Comparison of ENCODE assay signal across 14 cellular contexts in genomic region chr5:172334196-172334595, GRCh38. TPM values are rescaled to one million over a fixed set of nuclear protein-coding genes. Genes with fewer than 3 reads are reported as not detected.
A peak's percentile ranks its signal among the peaks of the same experiment; 100 is the strongest.
DNase-seq lines count a peak whose midpoint lies in the region; ATAC-seq and TF ChIP-seq lines count a peak whose summit lies in the region.
"Had no signal": no experiment of that assay in that cellular context is flagged by ENCODE, and none has a peak within 500 bp of the region (broad histone marks: within the 10 kb centered on the region; RNA-seq: fewer than 3 reads in every experiment).

No MANE protein-coding gene starts in this region.

- intact Hi-C loops in OCI-LY7 (cut with micrococcal nuclease; ENCODE audit: unreplicated experiment): no loop called here
- intact Hi-C loops in MCF 10A (cut with micrococcal nuclease): no loop called here
- intact Hi-C loops in left colon (cut with DNase I, micrococcal nuclease): no loop called here

- H3K4me1 ChIP-seq in OCI-LY7 (ENCODE audit: insufficient read depth, low read length, poor library complexity, severe bottlenecking): no peaks in the 10 kb centered on the region
- H3K4me1 ChIP-seq in endodermal cell (ENCODE audit: control insufficient read depth, insufficient read depth, low read length): no peaks in the 10 kb centered on the region
- H3K4me1 ChIP-seq: HAP-1 had no signal

- H3K9me3 ChIP-seq in OCI-LY7 (ENCODE audit: low read length) (no peaks in the 10 kb centered on the region), endodermal cell (ENCODE audit: control insufficient read depth, low read length) (no peaks in the 10 kb centered on the region)
- H3K9me3 ChIP-seq: HAP-1 had no signal

- H3K27me3 Mint-ChIP-seq in endodermal cell (ENCODE audit: insufficient read depth) (no peaks in the 10 kb centered on the region), MCF 10A (ENCODE audit: insufficient read depth, unreplicated experiment) (no peaks in the 10 kb centered on the region)

- CTCF ChIA-PET in OCI-LY7 (lab: Charles Lee; ENCODE audit: unreplicated experiment) (no interaction called here), MCF 10A (lab: Yijun Ruan, JAX) (interaction anchor here (0.7 to 2.3 kb wide), 3 partner anchors 9 to 16 kb away, joined by 3 to 5 read pairs (median 3); no protein-coding TSS in a partner anchor)

- ATAC-seq in HG03045 (IDR thresholded peaks at IDR 0.05; ENCODE audit: unreplicated experiment): no peak
- ATAC-seq in left colon: no peak

- no peaks in the 10 kb centered on the region for H3K79me2 ChIP-seq in OCI-LY7 (ENCODE audit: insufficient read depth, low read depth, low read length)

- H3K9me3 Mint-ChIP-seq in endodermal cell: no peaks in the 10 kb centered on the region
- no peaks in the 10 kb centered on the region for H3K9me3 Mint-ChIP-seq in MCF 10A (ENCODE audit: unreplicated experiment)

- DNase-seq in OCI-LY7 (ENCODE audit: low spot score): peak; percentile 7
- peak; percentile 79 for DNase-seq in endodermal cell
- DNase-seq in NK-92 (lab: John Stamatoyannopoulos, UW; ENCODE audit: unreplicated experiment): no peak
- no peak for DNase-seq in MCF 10A (ENCODE audit: unreplicated experiment)
- DNase-seq in left colon: no peak
- DNase-seq: effector CD8-positive, alpha-beta T cell; Kasumi-1; NCI-H226; stimulated activated naive CD4-positive, alpha-beta T cell had no signal

- H3K4me3 Mint-ChIP-seq in endodermal cell: no peak overlapping the region
- no peak overlapping the region for H3K4me3 Mint-ChIP-seq in MCF 10A (ENCODE audit: unreplicated experiment)

- peak overlapping the region; percentile 13; the same call in 1 of the 2 replicates for H2AFZ ChIP-seq in OCI-LY7 (ENCODE audit: low read length)

- H3K9ac ChIP-seq in endodermal cell (ENCODE audit: extremely low read depth, low read length, poor library complexity, severe bottlenecking): no peak overlapping the region

- H3K4me1 Mint-ChIP-seq in endodermal cell (peaks cover 3% of the 10 kb centered on the region), MCF 10A (ENCODE audit: insufficient read depth, unreplicated experiment) (no peaks in the 10 kb centered on the region)

- H3K9me2 ChIP-seq in OCI-LY7 (ENCODE audit: insufficient read depth, low read length): no peaks in the 10 kb centered on the region

- H3K4me3 ChIP-seq in OCI-LY7 (ENCODE audit: low read depth, low read length, poor library complexity, severe bottlenecking): no peak overlapping the region
- H3K4me3 ChIP-seq in endodermal cell (ENCODE audit: low read length): no peak overlapping the region
- H3K4me3 ChIP-seq: HAP-1, lung had no signal

- H4K20me1 ChIP-seq in OCI-LY7 (ENCODE audit: insufficient read depth, low read length): no peaks in the 10 kb centered on the region

- H3K27ac ChIP-seq in 22Rv1 (no peak overlapping the region), OCI-LY7 (ENCODE audit: low read depth, low read length, poor library complexity, severe bottlenecking) (no peak overlapping the region), endodermal cell (ENCODE audit: low read depth, low read length) (no peak overlapping the region)

- POLR2A ChIA-PET in OCI-LY7 (lab: Charles Lee) (interaction anchor here (0.6 to 0.7 kb wide), 3 partner anchors 100 to 429 kb away, joined by 3 to 6 read pairs (median 3); no protein-coding TSS in a partner anchor), MCF 10A (lab: Yijun Ruan, JAX) (interaction anchor here (0.6 kb wide), 1 partner anchor 123 kb away, joined by 3 read pairs; no protein-coding TSS in a partner anchor)

- peaks cover 18% of the 10 kb centered on the region for H3K36me3 Mint-ChIP-seq in endodermal cell (ENCODE audit: low read depth)
- peaks cover 22% of the 10 kb centered on the region for H3K36me3 Mint-ChIP-seq in MCF 10A (ENCODE audit: insufficient read depth, unreplicated experiment)

- TF ChIP-seq CTCF in 22Rv1 (IDR thresholded peaks at IDR 0.05) (peak; percentile 36), GM12873 (IDR thresholded peaks at IDR 0.05; ENCODE audit: insufficient read depth, low read depth, low read length, missing control alignments) (peak; percentile 37), OCI-LY7 (conservative IDR thresholded peaks at IDR 0.05; ENCODE audit: low read length) (peak; percentile 48; the same call in 1 of the 2 replicates), endodermal cell (conservative IDR thresholded peaks at IDR 0.05) (peak; percentile 57), MCF 10A (IDR thresholded peaks at IDR 0.05; ENCODE audit: unreplicated experiment) (no peak)

- H3K27me3 ChIP-seq in endodermal cell (ENCODE audit: control insufficient read depth, insufficient read depth, low read length, poor library complexity, severe bottlenecking): no peaks in the 10 kb centered on the region

- H3K4me2 ChIP-seq in OCI-LY7 (ENCODE audit: low read length): no peak overlapping the region

- H3K27ac Mint-ChIP-seq in endodermal cell (no peak overlapping the region), MCF 10A (ENCODE audit: low read depth, unreplicated experiment) (no peak overlapping the region)

- BruUV-seq in OCI-LY7 (replicated peaks; lab: Mats Ljungman, UMichigan) (no TSS peak), MCF 10A (replicated peaks; lab: Mats Ljungman, UMichigan) (no TSS peak)

- H3K36me3 ChIP-seq in OCI-LY7 (ENCODE audit: insufficient read depth, low read length) (no peaks in the 10 kb centered on the region), endodermal cell (ENCODE audit: control insufficient read depth, insufficient read depth, low read length) (peaks cover 13% of the 10 kb centered on the region)
- H3K36me3 ChIP-seq: HAP-1 had no signal

- 92 to 100% methylated on average over 1 to 8 of the region's 8 CpGs for WGBS in endodermal cell (ENCODE audit: insufficient coverage in 1 of 2, insufficient read length in 1 of 2), 2 experiments

RNA-seq across cellular contexts. Expression of gene UBTD2, which starts 50.6 kb away (rescaled TPM):
- total RNA-seq in OCI-LY7 (2014; rRNA removed; shearing (Covaris generic)): 14.7 and 16.0 TPM in 2 replicates
- 19.4 and 19.8 TPM in 2 replicates for total RNA-seq in OCI-LY7 (2022)
- 10 to 100 TPM; 30.4 to 30.5 TPM for total RNA-seq in endodermal cell
- 59.9 TPM for polyA plus RNA-seq in endodermal cell (2013, experiment 1 of 2)
- polyA plus RNA-seq in endodermal cell (2013, experiment 2 of 2): 57.9 TPM
- total RNA-seq in MCF 10A (2022): 23.3 and 24.1 TPM in 2 replicates
- total RNA-seq in left colon: 10 to 100 TPM; 20.9 to 25.1 TPM

Comparison
In these comparisons a context has a peak if more than half of its experiments do, and no peak if none do; other contexts are left out.
1. DNase-seq: peak in OCI-LY7 (single experiment) and endodermal cell (single experiment); none in NK-92 (single experiment), MCF 10A (single experiment) and left colon (0 of 2).